Comparison of ENCODE assay signal across 22 cellular contexts in the genomic region with DNA sequence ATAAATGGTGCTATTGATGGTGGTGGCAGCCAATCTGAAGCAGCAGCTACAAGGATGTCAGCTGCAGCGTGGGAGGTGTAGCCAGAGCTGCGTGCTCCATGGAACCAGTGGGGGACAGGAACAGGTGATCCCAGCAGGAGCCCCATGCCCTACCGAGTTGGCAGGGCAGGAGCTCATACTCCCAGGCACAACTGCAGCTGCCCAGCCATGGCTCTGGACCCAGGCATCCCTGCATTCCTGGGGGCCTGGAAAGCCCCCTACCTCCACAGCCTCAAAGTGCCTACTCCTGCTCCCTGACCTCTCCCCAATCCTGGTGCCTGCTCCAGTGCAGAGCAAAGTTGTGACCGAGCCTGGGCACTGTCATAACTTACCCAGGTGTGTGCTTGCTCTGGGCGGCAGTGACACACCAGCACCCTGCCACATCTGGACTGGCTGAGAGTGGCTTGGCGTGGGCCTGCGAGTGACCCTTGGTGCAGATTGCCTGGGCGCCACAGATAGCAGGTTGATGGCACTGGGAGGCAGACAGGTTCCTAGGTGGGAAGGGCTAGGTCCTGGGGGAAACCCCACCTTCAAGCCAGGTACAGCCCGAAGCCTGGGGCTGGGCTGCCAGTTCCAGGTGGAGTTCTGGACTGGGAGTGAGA.
DNase-seq lines count a peak whose midpoint lies in the region; ATAC-seq, FAIRE-seq and TF ChIP-seq lines count a peak whose summit lies in the region.
"Had no signal": no experiment of that assay in that cellular context is flagged by ENCODE, and none has a peak within 500 bp of the region (broad histone marks: within the 10 kb centered on the region; RNA-seq: fewer than 3 reads in every experiment).

No MANE protein-coding gene starts in this region.

- CTCF ChIA-PET in PC-9 (lab: Charles Lee), result no interaction called here

- H2AFZ ChIP-seq in PC-9, result no peak overlapping the region

- H3K27ac Mint-ChIP-seq in chondrocyte (ENCODE audit: unreplicated experiment), result no peak overlapping the region

- TF ChIP-seq CTCF in right atrium auricular region (IDR thresholded peaks at IDR 0.05), result no peak
- no peak for TF ChIP-seq CTCF in heart right ventricle (IDR thresholded peaks at IDR 0.05)
- TF ChIP-seq CTCF in chondrocyte (IDR thresholded peaks at IDR 0.05), result no peak
- TF ChIP-seq CTCF in pancreas (IDR thresholded peaks at IDR 0.05), result no peak
- TF ChIP-seq CTCF in upper lobe of right lung (IDR thresholded peaks at IDR 0.05), result no peak
- no peak for TF ChIP-seq CTCF in PC-9 (conservative IDR thresholded peaks at IDR 0.05)

- 86 to 88% methylated on average over 9 of the region's 9 CpGs for WGBS in heart right ventricle, 2 donors
- 59 to 60% methylated on average over 9 of the region's 9 CpGs for WGBS in pancreas, 2 donors

- H3K4me3 ChIP-seq in right atrium auricular region, result no peak overlapping the region
- no peak overlapping the region for H3K4me3 ChIP-seq in heart right ventricle
- H3K4me3 ChIP-seq in pancreas, result no peak overlapping the region
- no peak overlapping the region for H3K4me3 ChIP-seq in upper lobe of right lung
- no peak overlapping the region for H3K4me3 ChIP-seq in PC-9
- H3K4me3 ChIP-seq: GM12878, MG63, Peyer's patch, SJSA1 had no signal

- H3K27me3 ChIP-seq in right atrium auricular region (no peaks in the 10 kb centered on the region), heart right ventricle (no peaks in the 10 kb centered on the region), pancreas (no peaks in the 10 kb centered on the region), upper lobe of right lung (no peaks in the 10 kb centered on the region), PC-9 (ENCODE audit: insufficient read depth, low read depth) (no peaks in the 10 kb centered on the region)
- H3K27me3 ChIP-seq: MG63, Peyer's patch, SJSA1 had no signal

- POLR2A ChIA-PET in PC-9 (lab: Charles Lee; ENCODE audit: unreplicated experiment), result no interaction called here

- FAIRE-seq in pancreas (lab: Jason Lieb, UNC), result no peak
- FAIRE-seq: D721Med, GM12878 had no signal

- no peaks in the 10 kb centered on the region for H3K9me3 ChIP-seq in right atrium auricular region
- peaks cover 0 to 27% (median 0%) of the 10 kb centered on the region in 11 donors for H3K9me3 ChIP-seq in heart right ventricle
- no peaks in the 10 kb centered on the region for H3K9me3 ChIP-seq in pancreas
- no peaks in the 10 kb centered on the region for H3K9me3 ChIP-seq in upper lobe of right lung
- H3K9me3 ChIP-seq in PC-9 (ENCODE audit: insufficient read depth, low read depth), result no peaks in the 10 kb centered on the region
- H3K9me3 ChIP-seq: MG63, Peyer's patch, SJSA1 had no signal

- no peaks in the 10 kb centered on the region for H3F3A ChIP-seq in PC-9 (ENCODE audit: insufficient read depth, low read depth)

- BruUV-seq in PC-9 (replicated peaks; lab: Mats Ljungman, UMichigan), result no TSS peak

- intact Hi-C loops in heart right ventricle (cut with DNase I) (no loop called here), pancreas (cut with DNase I) (no loop called here), upper lobe of right lung (cut with DNase I) (no loop called here), PC-9 (cut with micrococcal nuclease; ENCODE audit: unreplicated experiment) (no loop called here)

- H4K20me1 ChIP-seq in PC-9 (ENCODE audit: insufficient read depth), result no peaks in the 10 kb centered on the region

- no peaks in the 10 kb centered on the region for H3K4me1 Mint-ChIP-seq in chondrocyte (ENCODE audit: low read depth)

- H3K4me1 ChIP-seq in right atrium auricular region, result no peaks in the 10 kb centered on the region
- no peaks in the 10 kb centered on the region for H3K4me1 ChIP-seq in heart right ventricle
- H3K4me1 ChIP-seq in pancreas, result no peaks in the 10 kb centered on the region
- no peaks in the 10 kb centered on the region for H3K4me1 ChIP-seq in upper lobe of right lung
- H3K4me1 ChIP-seq in PC-9 (replicated peaks; ENCODE audit: insufficient read depth), result no peaks in the 10 kb centered on the region
- H3K4me1 ChIP-seq: Peyer's patch, SJSA1 had no signal

- H3K27ac ChIP-seq in right atrium auricular region, result no peak overlapping the region
- no peak overlapping the region for H3K27ac ChIP-seq in heart right ventricle
- H3K27ac ChIP-seq in pancreas, result no peak overlapping the region
- H3K27ac ChIP-seq in upper lobe of right lung, result no peak overlapping the region
- H3K27ac ChIP-seq in PC-9, result no peak overlapping the region
- H3K27ac ChIP-seq: Peyer's patch, SJSA1 had no signal

- H3K36me3 Mint-ChIP-seq in chondrocyte (ENCODE audit: low read depth), result no peaks in the 10 kb centered on the region

- ATAC-seq in heart right ventricle (no peak), pancreas (no peak), upper lobe of right lung (no peak)
- ATAC-seq: GM12878, HCT116 had no signal

- H3K9me3 Mint-ChIP-seq in chondrocyte (ENCODE audit: low read depth), result peaks cover 53% of the 10 kb centered on the region

- no peaks in the 10 kb centered on the region for H3K36me3 ChIP-seq in right atrium auricular region
- no peaks in the 10 kb centered on the region for H3K36me3 ChIP-seq in heart right ventricle
- no peaks in the 10 kb centered on the region for H3K36me3 ChIP-seq in pancreas
- H3K36me3 ChIP-seq in upper lobe of right lung, result no peaks in the 10 kb centered on the region
- no peaks in the 10 kb centered on the region for H3K36me3 ChIP-seq in PC-9 (ENCODE audit: low read depth)
- H3K36me3 ChIP-seq: MG63, Peyer's patch, SJSA1 had no signal

- DNase-seq in right atrium auricular region (ENCODE audit: low spot score), result peak; percentile 52
- no peak for DNase-seq in heart right ventricle
- DNase-seq in chondrocyte (ENCODE audit: low spot score), result peak; percentile 65
- DNase-seq in pancreas, result peak in 5 of 6 donors; percentile 5 to 42 (median 10)
- DNase-seq in upper lobe of right lung, result peak; percentile 26
- no peak for DNase-seq in medulla oblongata (ENCODE audit: extremely low spot score)
- DNase-seq in H4 (ENCODE audit: low spot score), result no peak
- DNase-seq in PC-9, result no peak
- DNase-seq: GDM1, GOT3, IMR-90, KG1, MG63, NCI-H1105 treated with DMSO at 0.1 percent for 48 hours, NCI-H146, NCI-H446, NCI-H524 treated with DMSO at 0.1 percent for 48 hours, Peyer's patch had no signal

- H3K79me2 ChIP-seq in PC-9 (ENCODE audit: low read depth), result no peaks in the 10 kb centered on the region

- H3K4me3 Mint-ChIP-seq in chondrocyte (ENCODE audit: unreplicated experiment), result no peak overlapping the region

- no peak overlapping the region for H3K4me2 ChIP-seq in PC-9

- H3K9me2 ChIP-seq in PC-9 (ENCODE audit: insufficient read depth), result no peaks in the 10 kb centered on the region

- H3K27me3 Mint-ChIP-seq in chondrocyte (ENCODE audit: low read depth), result no peaks in the 10 kb centered on the region

Comparison
In these comparisons a context has a peak if more than half of its experiments do, and no peak if none do; other contexts are left out.
1. DNase-seq: peak in right atrium auricular region (single experiment), chondrocyte (single experiment), pancreas (5 of 6) and upper lobe of right lung (single experiment); none in heart right ventricle (0 of 2), medulla oblongata (single experiment), H4 (single experiment) and PC-9 (0 of 2).